Comparison of ENCODE assay signal across 18 cellular contexts in the genomic region with DNA sequence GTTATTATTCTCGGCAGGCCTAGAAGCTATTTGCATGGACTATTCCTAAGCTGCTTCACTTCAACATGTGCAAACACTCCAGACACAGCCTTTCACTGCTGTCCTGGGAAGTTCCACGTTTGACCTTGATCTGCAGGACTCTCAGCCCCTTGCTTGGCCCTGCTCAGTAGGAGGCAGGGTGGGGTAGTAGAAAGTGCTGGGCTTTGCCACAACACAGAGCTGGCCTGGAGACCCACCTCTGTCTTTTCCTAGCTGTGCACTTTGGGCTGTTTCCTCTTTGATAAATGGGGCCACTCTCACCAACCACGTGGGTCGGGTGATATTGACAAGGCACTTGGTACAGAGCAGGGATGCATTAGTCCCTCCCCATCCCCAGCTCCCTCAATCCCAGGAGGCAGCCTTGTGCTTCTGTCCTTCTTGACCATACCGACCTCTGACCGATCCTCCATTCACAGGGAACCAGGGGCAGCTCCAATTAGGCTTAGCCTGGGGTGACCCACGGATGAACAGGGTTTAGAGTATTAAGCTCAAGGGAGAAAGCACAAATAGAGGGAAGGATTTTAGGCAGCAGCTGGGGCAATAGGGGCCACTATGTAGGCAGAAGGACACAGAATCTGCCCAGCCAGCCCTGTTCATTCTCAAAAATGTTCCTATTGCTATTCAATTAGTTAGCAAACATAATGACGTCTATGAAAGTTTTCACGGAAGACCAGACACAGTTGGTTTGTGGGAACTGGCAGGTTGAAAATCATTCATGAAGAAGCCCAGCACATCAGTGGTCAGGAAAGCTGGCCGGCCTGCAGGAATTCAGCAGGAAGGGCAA.
DNase-seq lines count a peak whose midpoint lies in the region; ATAC-seq lines count a peak whose summit lies in the region.
"Had no signal": no experiment of that assay in that cellular context is flagged by ENCODE, and none has a peak within 500 bp of the region (broad histone marks: within the 10 kb centered on the region; RNA-seq: fewer than 3 reads in every experiment).

No MANE protein-coding gene starts in this region.

- peak overlapping the region in 7 of 10 donors; percentile 28 to 80 (median 65) for H3K27ac Mint-ChIP-seq in naive thymus-derived CD8-positive, alpha-beta T cell
- H3K27ac Mint-ChIP-seq: progenitor cell of endocrine pancreas; stimulated activated naive CD8-positive, alpha-beta T cell treated with anti-CD3 and anti-CD28 coated beads, Interleukin-15, Interleukin-2, amounts not matched to agents 100 ng/mL and 50 ng/mL, for 24 hours had no signal

- peak; percentile 48 for DNase-seq in DMS53 (lab: John Stamatoyannopoulos, UW)
- DNase-seq in DMS53 treated with DMSO at 0.1 percent for 48 hours (lab: John Stamatoyannopoulos, UW; ENCODE audit: unreplicated experiment) = no peak
- DNase-seq in naive thymus-derived CD8-positive, alpha-beta T cell = no peak
- DNase-seq in HuH-7.5 (ENCODE audit: low spot score) = no peak
- DNase-seq in SK-N-DZ (ENCODE audit: low spot score) = no peak
- DNase-seq in NAMALWA (ENCODE audit: low spot score) = no peak
- DNase-seq: activated CD8-positive, alpha-beta memory T cell treated with anti-CD3 and anti-CD28 coated beads for 24 hours; activated gamma-delta T cell treated with Interleukin-2 at 50 U/mL for 16 hours; CD4-positive, alpha-beta memory T cell; NCI-H1092; NCI-H187 treated with DMSO at 0.1 percent for 48 hours; T-helper 1 cell had no signal

- no peaks in the 10 kb centered on the region for H3K27me3 ChIP-seq in BLaER1 treated with 17β-estradiol and CSF1 and Interleukin-3, amounts not matched to agents 10 nM and 100 nM
- H3K27me3 ChIP-seq: tibial nerve had no signal

- no peak overlapping the region for H3K4me3 Mint-ChIP-seq in naive thymus-derived CD8-positive, alpha-beta T cell
- H3K4me3 Mint-ChIP-seq: CD4-positive, alpha-beta memory T cell; stimulated activated naive CD8-positive, alpha-beta T cell treated with anti-CD3 and anti-CD28 coated beads, Interleukin-15, Interleukin-2, amounts not matched to agents 100 ng/mL and 50 ng/mL, for 24 hours had no signal

- POLR2A ChIA-PET in naive thymus-derived CD8-positive, alpha-beta T cell (lab: Charles Lee) = interaction anchor here (0.6 to 3.9 kb wide), 6 partner anchors 9 to 81 kb away, joined by 3 to 18 read pairs (median 5); partner anchors contain the start of gene GLRX5

- peaks cover 9 to 99% (median 75%) of the 10 kb centered on the region in 10 experiments for H3K4me1 ChIP-seq in BLaER1 treated with 17β-estradiol and CSF1 and Interleukin-3, amounts not matched to agents 10 nM and 100 nM

- H3K4me3 ChIP-seq in BLaER1 treated with 17β-estradiol and CSF1 and Interleukin-3, amounts not matched to agents 10 nM and 100 nM = no peak overlapping the region
- H3K4me3 ChIP-seq: tibial nerve had no signal

- H3K9me3 ChIP-seq in BLaER1 treated with 17β-estradiol and CSF1 and Interleukin-3, amounts not matched to agents 10 nM and 100 nM (replicated peaks in 1 of 11) = no peaks in the 10 kb centered on the region
- H3K9me3 ChIP-seq: tibial nerve had no signal

- 65 to 79% (median 69%) methylated on average over 10 of the region's 10 CpGs for WGBS in adipose tissue, 3 donors

- no peak for ATAC-seq in naive thymus-derived CD8-positive, alpha-beta T cell

- no peaks in the 10 kb centered on the region for H3K9me3 Mint-ChIP-seq in naive thymus-derived CD8-positive, alpha-beta T cell
- H3K9me3 Mint-ChIP-seq: CD4-positive, alpha-beta memory T cell; stimulated activated naive CD8-positive, alpha-beta T cell treated with anti-CD3 and anti-CD28 coated beads, Interleukin-15, Interleukin-2, amounts not matched to agents 100 ng/mL and 50 ng/mL, for 24 hours had no signal

- peak overlapping the region in 5 of 11 experiments; percentile 15 to 59 (median 40); a peak in 8 of 22 replicates for H3K27ac ChIP-seq in BLaER1 treated with 17β-estradiol and CSF1 and Interleukin-3, amounts not matched to agents 10 nM and 100 nM
- peak overlapping the region; percentile 46 for H3K27ac ChIP-seq in adipose tissue (ENCODE audit: low read depth, low read length)
- H3K27ac ChIP-seq: HL-60, tibial nerve had no signal

- H3K4me1 Mint-ChIP-seq in naive thymus-derived CD8-positive, alpha-beta T cell = peaks cover 0 to 12% (median 8%) of the 10 kb centered on the region in 4 donors

- H3K4me2 ChIP-seq in BLaER1 treated with 17β-estradiol and CSF1 and Interleukin-3, amounts not matched to agents 10 nM and 100 nM = peak overlapping the region in 7 of 11 experiments; percentile 1 to 60 (median 22); a peak in 11 of 22 replicates

- peaks cover 0 to 26% (median 0%) of the 10 kb centered on the region in 11 experiments; a peak in 4 of 22 replicates for H4K20me1 ChIP-seq in BLaER1 treated with 17β-estradiol and CSF1 and Interleukin-3, amounts not matched to agents 10 nM and 100 nM

- no peaks in the 10 kb centered on the region for H3K27me3 Mint-ChIP-seq in naive thymus-derived CD8-positive, alpha-beta T cell
- H3K27me3 Mint-ChIP-seq: CD4-positive, alpha-beta memory T cell; stimulated activated naive CD8-positive, alpha-beta T cell treated with anti-CD3 and anti-CD28 coated beads, Interleukin-15, Interleukin-2, amounts not matched to agents 100 ng/mL and 50 ng/mL, for 24 hours had no signal

- peaks cover 84 to 99% (median 96%) of the 10 kb centered on the region in 11 experiments for H3K36me3 ChIP-seq in BLaER1 treated with 17β-estradiol and CSF1 and Interleukin-3, amounts not matched to agents 10 nM and 100 nM

- H3K9ac ChIP-seq in BLaER1 treated with 17β-estradiol and CSF1 and Interleukin-3, amounts not matched to agents 10 nM and 100 nM = peak overlapping the region in 3 of 11 experiments; percentile 12 to 27 (median 21); a peak in 2 of 22 replicates

- peaks cover 0 to 53% (median 26%) of the 10 kb centered on the region in 3 donors for H3K36me3 Mint-ChIP-seq in naive thymus-derived CD8-positive, alpha-beta T cell
